Comparison of ENCODE assay signal across 8 cellular contexts in the genomic region with DNA sequence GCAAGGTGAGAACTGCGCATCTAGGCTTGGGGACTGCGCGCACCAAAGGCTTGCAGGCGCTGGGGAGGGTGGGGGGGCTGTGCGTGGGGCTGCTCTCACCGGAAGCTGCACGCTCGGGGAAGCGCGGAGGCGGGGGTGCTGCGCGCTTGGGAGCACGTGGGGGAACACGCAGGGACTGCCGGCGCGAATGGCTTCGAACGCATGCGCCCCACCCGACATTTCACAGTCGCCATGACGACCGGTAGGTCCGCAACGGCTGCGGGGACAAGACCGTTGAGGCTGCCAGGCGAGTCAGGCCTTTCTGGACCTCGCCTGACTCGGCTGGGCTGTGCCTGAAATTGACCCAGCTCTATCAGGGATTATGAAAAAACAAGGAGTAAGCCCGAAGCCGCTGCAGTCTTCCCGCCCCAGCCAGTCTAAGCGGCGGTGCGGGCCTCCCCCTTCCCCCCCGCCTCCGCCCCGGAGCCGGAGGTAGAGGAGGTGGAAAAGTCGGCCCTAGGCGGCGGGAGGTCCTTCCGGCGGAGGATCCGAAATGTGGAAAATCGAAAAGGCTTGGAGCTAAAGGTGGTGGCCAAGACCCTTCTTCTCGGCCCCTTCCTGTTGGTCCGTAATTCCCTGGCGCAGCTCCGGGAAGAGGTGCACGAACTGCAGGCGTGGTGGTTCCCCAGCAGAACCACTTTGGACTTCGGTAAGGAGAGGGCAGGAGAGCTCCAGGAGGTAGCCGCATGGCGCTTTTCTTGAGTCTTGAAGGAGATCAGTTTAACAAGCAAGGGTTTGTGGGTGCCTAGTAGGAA. TPM values are rescaled to one million over a fixed set of nuclear protein-coding genes. Genes with fewer than 3 reads are reported as not detected.
A peak's percentile ranks its signal among the peaks of the same experiment; 100 is the strongest.
DNase-seq lines count a peak whose midpoint lies in the region; ATAC-seq, FAIRE-seq and TF ChIP-seq lines count a peak whose summit lies in the region.

No MANE protein-coding gene starts in this region.

- no peak for FAIRE-seq in GM12891 (lab: Jason Lieb, UNC)

- H3K4me1 Mint-ChIP-seq in nephron progenitor cell: peaks cover 9% of the 10 kb centered on the region

- peak overlapping the region; percentile 80 for H3K4me3 Mint-ChIP-seq in nephron progenitor cell

- H3K36me3 Mint-ChIP-seq in nephron progenitor cell (ENCODE audit: low read depth): no peaks in the 10 kb centered on the region

- H3K27me3 ChIP-seq in foreskin keratinocyte (peaks cover 28% of the 10 kb centered on the region), transverse colon (peaks cover 23% of the 10 kb centered on the region)

- no peak for TF ChIP-seq EP300 in transverse colon (IDR thresholded peaks at IDR 0.05; ENCODE audit: low read depth)

- peaks cover 27% of the 10 kb centered on the region for H3K27me3 Mint-ChIP-seq in nephron progenitor cell (ENCODE audit: low read depth, poor library complexity)

- peak; percentile 94 for ATAC-seq in Right ventricle myocardium inferior
- peak; percentile 60 for ATAC-seq in foreskin keratinocyte
- ATAC-seq in HG03175 (IDR thresholded peaks at IDR 0.05; ENCODE audit: unreplicated experiment): no peak

- peaks cover 6% of the 10 kb centered on the region for H3K9me3 Mint-ChIP-seq in nephron progenitor cell

- H3K27ac Mint-ChIP-seq in nephron progenitor cell: no peak overlapping the region

- TF ChIP-seq POLR2A in transverse colon (IDR thresholded peaks at IDR 0.05): no peak
- TF ChIP-seq POLR2A in GM12891 (IDR thresholded peaks at IDR 0.05; ENCODE audit: low read depth, low read length): no peak

- WGBS in transverse colon (ENCODE audit: low coverage in 1 of 2), 2 donors: 12% methylated on average over 51 of the region's 58 CpGs; no CpG with 5 or more reads in 1 of the 2 donors

- H3K27ac ChIP-seq in foreskin keratinocyte (no peak overlapping the region), transverse colon (no peak overlapping the region)

- in situ Hi-C loops in transverse colon (cut with MboI; ENCODE audit: low pct_ligation_motif_present in 1 of 4, low pct_unique_long_range_greater_than_20kb in 1 of 4, low sequenced_read_pairs in 3 of 4): no loop called here

- H3K4me1 ChIP-seq in foreskin keratinocyte: no peaks in the 10 kb centered on the region
- H3K4me1 ChIP-seq in transverse colon: peaks cover 0 to 8% (median 3%) of the 10 kb centered on the region in 4 donors

- no peaks in the 10 kb centered on the region for H3K9me3 ChIP-seq in transverse colon

- H3K36me3 ChIP-seq in transverse colon: no peaks in the 10 kb centered on the region

- intact Hi-C loops in Right ventricle myocardium inferior (cut with DNase I): no loop called here
- intact Hi-C loops in cardiac septum (cut with DNase I): no loop called here
- intact Hi-C loops in transverse colon (cut with DNase I; ENCODE audit: low total_unique reads): no loop called here

- DNase-seq in Right ventricle myocardium inferior (ENCODE audit: missing footprints) (peak; percentile 80), cardiac septum (ENCODE audit: low spot score) (no peak), foreskin keratinocyte (peak in 1 of 2 donors; percentile 1), nephron progenitor cell (peak; percentile 57), transverse colon (no peak), GM12891 (ENCODE audit: insufficient read length, low spot score) (no peak)
- peak; percentile 29 to 41 for DNase-seq in activated T-cell treated with anti-CD3 and anti-CD28 coated beads, Interleukin-2, amount 50 U/mL, for 48 hours

- no peak for TF ChIP-seq CTCF in foreskin keratinocyte (conservative IDR thresholded peaks at IDR 0.05)
- TF ChIP-seq CTCF in nephron progenitor cell (IDR thresholded peaks at IDR 0.05): no peak
- no peak for TF ChIP-seq CTCF in transverse colon (IDR thresholded peaks at IDR 0.05)

- peak overlapping the region; percentile 9 to 53 (median 40) for H3K4me3 ChIP-seq in transverse colon

TF ChIP-seq in GM12891, 5 proteins besides CTCF, POLR2A, EP300 and RAD21:
- TF ChIP-seq POU2F2 (IDR thresholded peaks at IDR 0.05; ENCODE audit: low read depth, low read length) (no peak), POLR2AphosphoS5 (IDR thresholded peaks at IDR 0.05; ENCODE audit: low read depth, low read length) (no peak), PAX5 (IDR thresholded peaks at IDR 0.05; ENCODE audit: insufficient read depth, low read length, severe bottlenecking) (no peak), SPI1 (IDR thresholded peaks at IDR 0.05; ENCODE audit: low read depth, low read length) (no peak)

RNA-seq across cellular contexts. Expression of a gene that starts 34.9 kb away (rescaled TPM):
- total RNA-seq in Right ventricle myocardium inferior (1.4 TPM), cardiac septum (6.5 TPM), foreskin keratinocyte (18.6 and 23.4 TPM in 2 replicates), transverse colon (10 to 100 TPM in 2 of 4 donors, 1 to 10 TPM in 2; 4.1 to 36.4 (median 18.6) TPM)
- polyA plus RNA-seq in foreskin keratinocyte: 18.1 and 21.2 TPM in 2 replicates
- polyA plus RNA-seq in GM12891 (2012; ENCODE audit: low read depth, missing spikeins): 0.77 TPM

Comparison
In these comparisons a context has a peak if more than half of its experiments do, and no peak if none do; other contexts are left out.
1. DNase-seq: peak in Right ventricle myocardium inferior (single experiment), activated T-cell treated with anti-CD3 and anti-CD28 coated beads, Interleukin-2, amount 50 U/mL, for 48 hours (2 of 2) and nephron progenitor cell (single experiment); none in cardiac septum (single experiment), transverse colon (single experiment) and GM12891 (single experiment).